In genomic region chr19:33274663-33275558, GRCh38 we compare ENCODE assay signal across 16 cellular contexts. TPM values are rescaled to one million over a fixed set of nuclear protein-coding genes. Genes with fewer than 3 reads are reported as not detected.
DNase-seq lines count a peak whose midpoint lies in the region; ATAC-seq and TF ChIP-seq lines count a peak whose summit lies in the region.
"Had no signal": no experiment of that assay in that cellular context is flagged by ENCODE, and none has a peak within 500 bp of the region (broad histone marks: within the 10 kb centered on the region; RNA-seq: fewer than 3 reads in every experiment).

No MANE protein-coding gene starts in this region.

- no peaks in the 10 kb centered on the region for H3K9me3 ChIP-seq in duodenal mucosa (ENCODE audit: control insufficient read depth in 1 of 2, low read length in 2 of 2)
- no peaks in the 10 kb centered on the region for H3K9me3 ChIP-seq in mucosa of rectum (ENCODE audit: control insufficient read depth in 2 of 2, low read length in 2 of 2)
- no peaks in the 10 kb centered on the region for H3K9me3 ChIP-seq in upper lobe of left lung
- no peaks in the 10 kb centered on the region for H3K9me3 ChIP-seq in effector memory CD4-positive, alpha-beta T cell (ENCODE audit: control insufficient read depth, low read length)
- H3K9me3 ChIP-seq: gastrocnemius medialis had no signal

- peaks cover 14 to 19% of the 10 kb centered on the region in 2 donors for H3K4me1 ChIP-seq in duodenal mucosa (ENCODE audit: control insufficient read depth in 1 of 2, insufficient read depth in 2 of 2, low read length in 2 of 2)
- peaks cover 29% of the 10 kb centered on the region in 2 donors for H3K4me1 ChIP-seq in mucosa of rectum (ENCODE audit: control insufficient read depth in 2 of 2, insufficient read depth in 2 of 2, low read length in 2 of 2)
- peaks cover 16 to 43% (median 39%) of the 10 kb centered on the region in 4 donors for H3K4me1 ChIP-seq in upper lobe of left lung
- no peaks in the 10 kb centered on the region for H3K4me1 ChIP-seq in effector memory CD4-positive, alpha-beta T cell (ENCODE audit: control insufficient read depth, insufficient read depth, low read length, poor library complexity, severe bottlenecking)
- H3K4me1 ChIP-seq: gastrocnemius medialis, parathyroid adenoma had no signal

- H3K4me3 ChIP-seq in duodenal mucosa (ENCODE audit: low read depth in 1 of 2, low read length in 2 of 2): peak overlapping the region in 1 of 2 donors; percentile 5
- H3K4me3 ChIP-seq in mucosa of rectum (ENCODE audit: low read length in 2 of 2): peak overlapping the region in 1 of 2 donors; percentile 35
- H3K4me3 ChIP-seq in upper lobe of left lung: no peak overlapping the region
- H3K4me3 ChIP-seq in effector memory CD4-positive, alpha-beta T cell (ENCODE audit: insufficient read depth, low read depth, low read length, poor library complexity, severe bottlenecking): no peak overlapping the region
- H3K4me3 ChIP-seq: gastrocnemius medialis had no signal

- H3K27ac Mint-ChIP-seq in stimulated activated naive CD8-positive, alpha-beta T cell treated with anti-CD3 and anti-CD28 coated beads, Interleukin-15, amount 100 ng/mL, for 72 hours: no peak overlapping the region

- H3K27me3 Mint-ChIP-seq in stimulated activated naive CD8-positive, alpha-beta T cell treated with anti-CD3 and anti-CD28 coated beads, Interleukin-15, amount 100 ng/mL, for 72 hours: peaks cover 8% of the 10 kb centered on the region

- no peak for TF ChIP-seq EP300 in upper lobe of left lung (IDR thresholded peaks at IDR 0.05)

- TF ChIP-seq POLR2A in upper lobe of left lung (IDR thresholded peaks at IDR 0.05): no peak

- no peak overlapping the region for H3K9ac ChIP-seq in duodenal mucosa (ENCODE audit: low read depth in 1 of 2, low read length in 2 of 2)
- peak overlapping the region; percentile 66 to 68 for H3K9ac ChIP-seq in mucosa of rectum (ENCODE audit: low read depth in 1 of 2, low read length in 2 of 2)
- H3K9ac ChIP-seq: parathyroid adenoma had no signal

- H3K27ac ChIP-seq in duodenal mucosa (ENCODE audit: low read depth, low read length): peak overlapping the region; percentile 45
- H3K27ac ChIP-seq in mucosa of rectum (ENCODE audit: low read depth in 2 of 2, low read length in 2 of 2): peak overlapping the region; percentile 90 to 94
- H3K27ac ChIP-seq in upper lobe of left lung: peak overlapping the region in 3 of 4 donors; percentile 60 to 85 (median 74)
- no peak overlapping the region for H3K27ac ChIP-seq in effector memory CD4-positive, alpha-beta T cell (ENCODE audit: insufficient read depth, low read length, poor library complexity, severe bottlenecking)
- H3K27ac ChIP-seq: gastrocnemius medialis, parathyroid adenoma had no signal

- H3K27me3 ChIP-seq in duodenal mucosa (ENCODE audit: control insufficient read depth in 1 of 2, insufficient read depth in 2 of 2, low read length in 2 of 2) (no peaks in the 10 kb centered on the region), mucosa of rectum (ENCODE audit: control insufficient read depth in 2 of 2, insufficient read depth in 2 of 2, low read length in 2 of 2) (no peaks in the 10 kb centered on the region), upper lobe of left lung (no peaks in the 10 kb centered on the region)
- H3K27me3 ChIP-seq in effector memory CD4-positive, alpha-beta T cell (replicated peaks; ENCODE audit: control insufficient read depth, insufficient read depth, low read length, poor library complexity, severe bottlenecking): no peaks in the 10 kb centered on the region
- H3K27me3 ChIP-seq: gastrocnemius medialis had no signal

- H3K36me3 ChIP-seq in duodenal mucosa (ENCODE audit: control insufficient read depth in 1 of 2, insufficient read depth in 2 of 2, low read length in 2 of 2) (no peaks in the 10 kb centered on the region), mucosa of rectum (ENCODE audit: control insufficient read depth in 2 of 2, insufficient read depth in 2 of 2, low read length in 2 of 2) (no peaks in the 10 kb centered on the region), upper lobe of left lung (no peaks in the 10 kb centered on the region)
- no peaks in the 10 kb centered on the region for H3K36me3 ChIP-seq in effector memory CD4-positive, alpha-beta T cell (ENCODE audit: control insufficient read depth, insufficient read depth, low read length)
- H3K36me3 ChIP-seq: gastrocnemius medialis had no signal

- no peak for TF ChIP-seq CTCF in upper lobe of left lung (IDR thresholded peaks at IDR 0.05)

- WGBS in upper lobe of left lung, 2 donors: 57 to 72% methylated on average over 6 to 16 of the region's 17 CpGs

- ATAC-seq in upper lobe of left lung (ENCODE audit: low FRiP score in 2 of 2) (peak in 1 of 2 donors; percentile 38), GM19035 (IDR thresholded peaks at IDR 0.05; ENCODE audit: unreplicated experiment) (no peak)
- ATAC-seq in stimulated activated naive CD8-positive, alpha-beta T cell treated with anti-CD3 and anti-CD28 coated beads, Interleukin-15, amount 100 ng/mL, for 72 hours: no peak
- ATAC-seq: gastrocnemius medialis had no signal

- peaks cover 18% of the 10 kb centered on the region for H3K4me1 Mint-ChIP-seq in stimulated activated naive CD8-positive, alpha-beta T cell treated with anti-CD3 and anti-CD28 coated beads, Interleukin-15, amount 100 ng/mL, for 72 hours

- H3K4me3 Mint-ChIP-seq in stimulated activated naive CD8-positive, alpha-beta T cell treated with anti-CD3 and anti-CD28 coated beads, Interleukin-15, amount 100 ng/mL, for 72 hours: no peak overlapping the region

- no peaks in the 10 kb centered on the region for H3K9me3 Mint-ChIP-seq in stimulated activated naive CD8-positive, alpha-beta T cell treated with anti-CD3 and anti-CD28 coated beads, Interleukin-15, amount 100 ng/mL, for 72 hours

- DNase-seq in DMS53 (lab: John Stamatoyannopoulos, UW) (peak; percentile 36), DMS53 treated with DMSO at 0.1 percent for 48 hours (lab: John Stamatoyannopoulos, UW; ENCODE audit: unreplicated experiment) (no peak), upper lobe of left lung (no peak)
- no peak for DNase-seq in stimulated activated naive CD8-positive, alpha-beta T cell treated with anti-CD3 and anti-CD28 coated beads, Interleukin-15, amount 100 ng/mL, for 72 hours
- no peak for DNase-seq in effector memory CD4-positive, alpha-beta T cell
- DNase-seq: 8988T, cerebellar nuclear complex, DMS79, gastrocnemius medialis, GOT3, MM.1S, NCI-H1694 had no signal

RNA-seq across cellular contexts. Expression of gene CEBPA, which starts 27.4 kb away (rescaled TPM):
- 100 to 1,000 TPM in 3 of 6 donors, 10 to 100 TPM in 3; 53.5 to 183 (median 109) TPM for total RNA-seq in upper lobe of left lung

RNA-seq across cellular contexts. Expression of gene SLC7A10, which starts 49.3 kb away (rescaled TPM):
- total RNA-seq in upper lobe of left lung: 1 to 10 TPM in 1 of 6 donors, under 1 TPM in 3, not detected in 2; 0.29 to 2.1 (median 0.47) TPM
- total RNA-seq: gastrocnemius medialis had no signal

Comparison
In these comparisons a context has a peak if more than half of its experiments do, and no peak if none do; other contexts are left out.
1. H3K9ac ChIP-seq: peak in mucosa of rectum (2 of 2); none in duodenal mucosa (0 of 2).